ENCODE assay signal across 15 cellular contexts in genomic region chr19:17340302-17340870, GRCh38. TPM values are rescaled to one million over a fixed set of nuclear protein-coding genes. Genes with fewer than 3 reads are reported as not detected.
A peak's percentile ranks its signal among the peaks of the same experiment; 100 is the strongest.
DNase-seq lines count a peak whose midpoint lies in the region; ATAC-seq and TF ChIP-seq lines count a peak whose summit lies in the region.
"Had no signal": no experiment of that assay in that cellular context is flagged by ENCODE, and none has a peak within 500 bp of the region (broad histone marks: within the 10 kb centered on the region; RNA-seq: fewer than 3 reads in every experiment).

No MANE protein-coding gene starts in this region.

- DNase-seq in stimulated activated naive CD8-positive, alpha-beta T cell treated with anti-CD3 and anti-CD28 coated beads, Interleukin-15, Interleukin-2, amounts not matched to agents 100 U/mL and 50 U/mL, for 24 hours = peak; percentile 44
- no peak for DNase-seq in stimulated activated naive CD8-positive, alpha-beta T cell treated with anti-CD3 and anti-CD28 coated beads, Interleukin-15, amount 100 ng/mL, for 72 hours
- DNase-seq in SK-MEL-5 (ENCODE audit: low read depth, low spot score) = peak; percentile 29
- DNase-seq in upper lobe of right lung = no peak
- no peak for DNase-seq in NCI-H748 (lab: John Stamatoyannopoulos, UW; ENCODE audit: unreplicated experiment)
- no peak for DNase-seq in DMS53 (lab: John Stamatoyannopoulos, UW)
- DNase-seq: activated effector memory CD4-positive, alpha-beta T cell treated with Interleukin-2 at 50 U/mL for 16 hours; NCI-H1092 treated with DMSO at 0.1 percent for 48 hours had no signal

- H3K4me3 ChIP-seq in iPS-18a (ENCODE audit: low read length) (peak overlapping the region; percentile 7), upper lobe of right lung (no peak overlapping the region)
- H3K4me3 ChIP-seq: gastroesophageal sphincter, tibial nerve had no signal

- H3K36me3 ChIP-seq in iPS-18a (ENCODE audit: control insufficient read depth, low read depth, low read length) = peaks cover 6% of the 10 kb centered on the region
- H3K36me3 ChIP-seq in upper lobe of right lung = no peaks in the 10 kb centered on the region

- H3K9ac ChIP-seq in iPS-18a (ENCODE audit: low read length) = no peak overlapping the region

- no peak overlapping the region for H3K4me3 Mint-ChIP-seq in stimulated activated naive CD8-positive, alpha-beta T cell treated with anti-CD3 and anti-CD28 coated beads, Interleukin-15, amount 100 ng/mL, for 72 hours

- peak overlapping the region in 1 of 2 donors; percentile 42 for H3K27ac Mint-ChIP-seq in stimulated activated naive CD8-positive, alpha-beta T cell treated with anti-CD3 and anti-CD28 coated beads, Interleukin-15, amount 100 ng/mL, for 72 hours

- H3K27ac ChIP-seq in iPS-18a (ENCODE audit: low read length) (no peak overlapping the region), upper lobe of right lung (no peak overlapping the region)
- H3K27ac ChIP-seq: gastroesophageal sphincter had no signal

- H3K4me1 Mint-ChIP-seq in stimulated activated naive CD8-positive, alpha-beta T cell treated with anti-CD3 and anti-CD28 coated beads, Interleukin-15, amount 100 ng/mL, for 72 hours = peaks cover 38% of the 10 kb centered on the region

- H3K27me3 Mint-ChIP-seq in stimulated activated naive CD8-positive, alpha-beta T cell treated with anti-CD3 and anti-CD28 coated beads, Interleukin-15, amount 100 ng/mL, for 72 hours = no peaks in the 10 kb centered on the region

- no peaks in the 10 kb centered on the region for H3K9me3 ChIP-seq in iPS-18a (ENCODE audit: control insufficient read depth, low read depth, low read length)
- H3K9me3 ChIP-seq in upper lobe of right lung = no peaks in the 10 kb centered on the region
- H3K9me3 ChIP-seq: gastroesophageal sphincter, tibial nerve had no signal

- in situ Hi-C loops in SK-MEL-5 (cut with HindIII; ENCODE audit: low pct_unique_long_range_greater_than_20kb, low sequenced_read_pairs) = no loop called here

- no peak for ATAC-seq in stimulated activated naive CD8-positive, alpha-beta T cell treated with anti-CD3 and anti-CD28 coated beads, Interleukin-15, Interleukin-2, amounts not matched to agents 100 U/mL and 50 U/mL, for 24 hours
- ATAC-seq in stimulated activated naive CD8-positive, alpha-beta T cell treated with anti-CD3 and anti-CD28 coated beads, Interleukin-15, amount 100 ng/mL, for 72 hours = no peak
- ATAC-seq in upper lobe of right lung = peak; percentile 1
- ATAC-seq in HG02981 (IDR thresholded peaks at IDR 0.05; ENCODE audit: unreplicated experiment) = no peak
- ATAC-seq: gastroesophageal sphincter had no signal

- H3K4me1 ChIP-seq in iPS-18a (ENCODE audit: control insufficient read depth, low read depth, low read length) (peaks cover 9% of the 10 kb centered on the region), upper lobe of right lung (peaks cover 12% of the 10 kb centered on the region)

- no peaks in the 10 kb centered on the region for H3K9me3 Mint-ChIP-seq in stimulated activated naive CD8-positive, alpha-beta T cell treated with anti-CD3 and anti-CD28 coated beads, Interleukin-15, amount 100 ng/mL, for 72 hours

- TF ChIP-seq CTCF in upper lobe of right lung (IDR thresholded peaks at IDR 0.05) = no peak

- intact Hi-C loops in upper lobe of right lung (cut with DNase I) = no loop called here

- H3K27me3 ChIP-seq in iPS-18a (ENCODE audit: control insufficient read depth, insufficient read depth, low read length) = no peaks in the 10 kb centered on the region
- no peaks in the 10 kb centered on the region for H3K27me3 ChIP-seq in upper lobe of right lung
- H3K27me3 ChIP-seq: gastroesophageal sphincter, tibial nerve had no signal

RNA-seq across cellular contexts. Expression of gene GTPBP3, which starts 3.0 kb away (rescaled TPM):
- 13.3 and 16.3 TPM in 2 replicates for total RNA-seq in SK-MEL-5 (2014; rRNA removed; shearing (Covaris generic))
- polyA plus RNA-seq in SK-MEL-5 (2015; cell fraction: cytosol; rRNA removed) = 26.5 and 31.2 TPM in 2 replicates
- polyA plus RNA-seq in SK-MEL-5 (2015; cell fraction: nucleus; rRNA removed) = 71.7 and 108 TPM in 2 replicates
- total RNA-seq in upper lobe of right lung = 17.7 TPM

RNA-seq across cellular contexts. Expression of gene ANO8, which starts 5.7 kb away (rescaled TPM):
- total RNA-seq in SK-MEL-5 (2014; rRNA removed; shearing (Covaris generic)) = 0.98 and 1.3 TPM in 2 replicates
- 5.1 and 5.2 TPM in 2 replicates for polyA plus RNA-seq in SK-MEL-5 (2015; cell fraction: cytosol; rRNA removed)
- polyA plus RNA-seq in SK-MEL-5 (2015; cell fraction: nucleus; rRNA removed) = 13.4 and 33.4 TPM in 2 replicates
- total RNA-seq in upper lobe of right lung = 14.6 TPM

RNA-seq across cellular contexts. Expression of gene DDA1, which starts 31.0 kb away (rescaled TPM):
- total RNA-seq in SK-MEL-5 (2014; rRNA removed; shearing (Covaris generic)) = 14.0 and 14.1 TPM in 2 replicates
- polyA plus RNA-seq in SK-MEL-5 (2015; cell fraction: cytosol; rRNA removed) = 19.8 and 20.5 TPM in 2 replicates
- polyA plus RNA-seq in SK-MEL-5 (2015; cell fraction: nucleus; rRNA removed) = 13.1 and 29.2 TPM in 2 replicates
- 30.4 TPM for total RNA-seq in upper lobe of right lung

RNA-seq across cellular contexts. Expression of gene MRPL34, which starts 34.7 kb away (rescaled TPM):
- total RNA-seq in SK-MEL-5 (2014; rRNA removed; shearing (Covaris generic)) = 48.4 and 77.4 TPM in 2 replicates
- polyA plus RNA-seq in SK-MEL-5 (2015; cell fraction: cytosol; rRNA removed) = 193 and 326 TPM in 2 replicates
- polyA plus RNA-seq in SK-MEL-5 (2015; cell fraction: nucleus; rRNA removed) = 38.5 and 101 TPM in 2 replicates
- total RNA-seq in upper lobe of right lung = 84.9 TPM

RNA-seq across cellular contexts. Expression of gene PLVAP, which starts 36.8 kb away (rescaled TPM):
- not detected in 2 replicates for total RNA-seq in SK-MEL-5 (2014; rRNA removed; shearing (Covaris generic))
- polyA plus RNA-seq in SK-MEL-5 (2015; cell fraction: cytosol; rRNA removed) = not detected in 2 replicates
- polyA plus RNA-seq in SK-MEL-5 (2015; cell fraction: nucleus; rRNA removed) = not detected in 2 replicates
- 174 TPM for total RNA-seq in upper lobe of right lung
- total RNA-seq: RPMI7951; T-helper 2 cell treated with Interferon-gamma antibody and Interleukin-4, amounts not matched to agents 100 ng/mL and 5 ng/mL, for 36 hours had no signal
- polyA plus RNA-seq: keratinocyte had no signal

Comparison
In these comparisons a context has a peak if more than half of its experiments do, and no peak if none do; other contexts are left out.
1. DNase-seq: peak in stimulated activated naive CD8-positive, alpha-beta T cell treated with anti-CD3 and anti-CD28 coated beads, Interleukin-15, Interleukin-2, amounts not matched to agents 100 U/mL and 50 U/mL, for 24 hours (single experiment) and SK-MEL-5 (single experiment); none in stimulated activated naive CD8-positive, alpha-beta T cell treated with anti-CD3 and anti-CD28 coated beads, Interleukin-15, amount 100 ng/mL, for 72 hours (0 of 2), upper lobe of right lung (single experiment), NCI-H748 (single experiment) and DMS53 (single experiment).